In the genomic region with DNA sequence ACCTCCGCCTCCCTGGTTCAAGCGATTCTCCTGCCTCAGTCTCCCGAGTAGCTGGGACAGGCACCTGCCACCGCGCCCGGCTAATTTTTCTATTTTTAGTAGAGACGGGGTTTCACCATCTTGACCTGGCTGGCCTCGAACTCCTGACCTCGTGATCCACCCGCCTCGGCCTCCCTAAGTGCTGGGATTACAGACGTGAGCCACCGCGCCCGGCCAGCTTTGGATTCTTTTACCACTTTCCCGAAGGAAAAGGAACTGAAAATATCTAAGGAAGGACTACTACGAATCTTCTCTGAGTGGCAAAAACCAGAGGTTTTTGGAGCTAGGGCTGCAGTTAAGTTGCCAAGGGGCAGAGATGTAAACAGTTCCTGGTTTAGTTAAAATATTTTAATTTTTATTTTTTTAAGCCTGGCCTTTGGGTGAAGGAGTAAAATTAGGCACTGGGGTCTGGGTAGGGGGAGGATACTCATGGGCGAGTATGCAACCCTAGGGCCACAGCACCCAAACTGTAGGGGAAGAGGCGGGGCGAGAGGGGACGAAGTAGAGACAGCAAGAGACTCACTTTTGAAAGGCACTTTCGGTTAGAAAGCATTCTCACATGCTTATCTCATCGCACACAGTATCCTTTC, we compare ENCODE assay signal across 8 cellular contexts. TPM values are rescaled to one million over a fixed set of nuclear protein-coding genes. Genes with fewer than 3 reads are reported as not detected.
A peak's percentile ranks its signal among the peaks of the same experiment; 100 is the strongest.
DNase-seq lines count a peak whose midpoint lies in the region; ATAC-seq and TF ChIP-seq lines count a peak whose summit lies in the region.

No MANE protein-coding gene starts in this region.

- no peaks in the 10 kb centered on the region for H3K36me3 Mint-ChIP-seq in natural killer cell

- H3K27ac Mint-ChIP-seq in natural killer cell: peak overlapping the region; percentile 97 to 99

- H3K4me3 Mint-ChIP-seq in natural killer cell: peak overlapping the region; percentile 93

- intact Hi-C loops in natural killer cell (cut with micrococcal nuclease): loop anchor here (1.0 to 5.0 kb wide), 4 partner anchors 40 to 521 kb away; a partner anchor contains a TSS
- intact Hi-C loops in upper lobe of right lung (cut with DNase I): no loop called here

- H3K27me3 Mint-ChIP-seq in natural killer cell (ENCODE audit: low read depth in 2 of 2): no peaks in the 10 kb centered on the region

- H3K27ac ChIP-seq in ectodermal cell (ENCODE audit: insufficient read depth, low read depth, low read length, poor library complexity, severe bottlenecking): peak overlapping the region; percentile 98
- H3K27ac ChIP-seq in upper lobe of right lung: peak overlapping the region; percentile 95

- ATAC-seq in SK-N-SH treated with all-trans-retinoic acid at 6 μM for 48 hours (peak; percentile 2), natural killer cell (no peak), upper lobe of right lung (peak; percentile 65), HG02870 (IDR thresholded peaks at IDR 0.05; ENCODE audit: unreplicated experiment) (no peak)

- H3K9me3 ChIP-seq in ectodermal cell (ENCODE audit: control insufficient read depth, low read length): no peaks in the 10 kb centered on the region
- H3K9me3 ChIP-seq in upper lobe of right lung: no peaks in the 10 kb centered on the region

- H3K27me3 ChIP-seq in ectodermal cell (ENCODE audit: control insufficient read depth, insufficient read depth, low read length, poor library complexity, severe bottlenecking): no peaks in the 10 kb centered on the region
- no peaks in the 10 kb centered on the region for H3K27me3 ChIP-seq in upper lobe of right lung

- H3K36me3 ChIP-seq in ectodermal cell (ENCODE audit: control insufficient read depth, insufficient read depth, low read length): peaks cover 3% of the 10 kb centered on the region
- no peaks in the 10 kb centered on the region for H3K36me3 ChIP-seq in upper lobe of right lung

- DNase-seq in NCI-H2196 (lab: John Stamatoyannopoulos, UW; ENCODE audit: unreplicated experiment) (peak; percentile 30), NCI-H2196 treated with DMSO at 0.1 percent for 48 hours (lab: John Stamatoyannopoulos, UW; ENCODE audit: unreplicated experiment) (no peak), natural killer cell (peak; percentile 24), upper lobe of right lung (peak; percentile 68), glomerular visceral epithelial cell (ENCODE audit: extremely low spot score) (no peak)

- peaks cover 3% of the 10 kb centered on the region for H3K4me1 ChIP-seq in ectodermal cell (ENCODE audit: control insufficient read depth, insufficient read depth, low read length)
- H3K4me1 ChIP-seq in upper lobe of right lung: peaks cover 4% of the 10 kb centered on the region

- H3K4me3 ChIP-seq in ectodermal cell (ENCODE audit: insufficient read depth, low read depth, low read length) (peak overlapping the region; percentile 79), upper lobe of right lung (peak overlapping the region; percentile 76)

- peaks cover 19 to 24% of the 10 kb centered on the region in 2 donors for H3K4me1 Mint-ChIP-seq in natural killer cell

- no peaks in the 10 kb centered on the region for H3K9me3 Mint-ChIP-seq in natural killer cell

- WGBS in ectodermal cell, 2 experiments: 41 to 47% methylated on average over 23 of the region's 23 CpGs

- TF ChIP-seq CTCF in natural killer cell (IDR thresholded peaks at IDR 0.05) (no peak), upper lobe of right lung (IDR thresholded peaks at IDR 0.05) (no peak)

TF ChIP-seq in SK-N-SH treated with all-trans-retinoic acid at 6 μM for 48 hours, 23 proteins besides CTCF, POLR2A, EP300 and RAD21:
- TF ChIP-seq, protein P1, sequence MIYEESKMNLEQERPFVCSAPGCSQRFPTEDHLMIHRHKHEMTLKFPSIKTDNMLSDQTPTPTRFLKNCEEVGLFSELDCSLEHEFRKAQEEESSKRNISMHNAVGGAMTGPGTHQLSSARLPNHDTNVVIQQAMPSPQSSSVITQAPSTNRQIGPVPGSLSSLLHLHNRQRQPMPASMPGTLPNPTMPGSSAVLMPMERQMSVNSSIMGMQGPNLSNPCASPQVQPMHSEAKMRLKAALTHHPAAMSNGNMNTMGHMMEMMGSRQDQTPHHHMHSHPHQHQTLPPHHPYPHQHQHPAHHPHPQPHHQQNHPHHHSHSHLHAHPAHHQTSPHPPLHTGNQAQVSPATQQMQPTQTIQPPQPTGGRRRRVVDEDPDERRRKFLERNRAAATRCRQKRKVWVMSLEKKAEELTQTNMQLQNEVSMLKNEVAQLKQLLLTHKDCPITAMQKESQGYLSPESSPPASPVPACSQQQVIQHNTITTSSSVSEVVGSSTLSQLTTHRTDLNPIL (CRISPR knock-in tag; IDR thresholded peaks at IDR 0.05; ENCODE audit: low read depth): no peak
- no peak for TF ChIP-seq ESRRG (CRISPR knock-in tag; IDR thresholded peaks at IDR 0.05)
- TF ChIP-seq GLIS3 (CRISPR knock-in tag; IDR thresholded peaks at IDR 0.05): 0 out of 2 replicates have a peak, but pooled peaks have one; percentile 52
- no peak for TF ChIP-seq PPARA (CRISPR knock-in tag; IDR thresholded peaks at IDR 0.05; ENCODE audit: borderline replicate concordance)
- TF ChIP-seq RARB (CRISPR knock-in tag; IDR thresholded peaks at IDR 0.05): no peak
- TF ChIP-seq ZFP30 (CRISPR knock-in tag; IDR thresholded peaks at IDR 0.05): no peak
- no peak for TF ChIP-seq ZNF8 (CRISPR knock-in tag; IDR thresholded peaks at IDR 0.05)
- TF ChIP-seq ZC3H10 (CRISPR knock-in tag; IDR thresholded peaks at IDR 0.05): no peak

RNA-seq across cellular contexts. Expression of a gene that starts 0.5 kb away (rescaled TPM):
- 58.8 TPM for polyA plus RNA-seq in ectodermal cell (2013, experiment 1 of 4)
- 63.5 TPM for polyA plus RNA-seq in ectodermal cell (2013, experiment 2 of 4)
- 55.0 TPM for polyA plus RNA-seq in ectodermal cell (2013, experiment 3 of 4)
- 58.6 TPM for polyA plus RNA-seq in ectodermal cell (2013, experiment 4 of 4)
- total RNA-seq in natural killer cell (10 to 100 TPM; 11.2 to 13.8 (median 13.5) TPM), upper lobe of right lung (24.7 TPM)

RNA-seq across cellular contexts. Expression of a gene that starts 40.9 kb away (rescaled TPM):
- 349 TPM for polyA plus RNA-seq in ectodermal cell (2013, experiment 1 of 4)
- 338 TPM for polyA plus RNA-seq in ectodermal cell (2013, experiment 2 of 4)
- 351 TPM for polyA plus RNA-seq in ectodermal cell (2013, experiment 3 of 4)
- polyA plus RNA-seq in ectodermal cell (2013, experiment 4 of 4): 330 TPM
- 100 to 1,000 TPM; 527 to 624 (median 529) TPM for total RNA-seq in natural killer cell
- 279 TPM for total RNA-seq in upper lobe of right lung

Comparison
In these comparisons a context has a peak if more than half of its experiments do, and no peak if none do; other contexts are left out.
1. DNase-seq: peak in NCI-H2196 (single experiment), natural killer cell (single experiment) and upper lobe of right lung (single experiment); none in NCI-H2196 treated with DMSO at 0.1 percent for 48 hours (single experiment) and glomerular visceral epithelial cell (single experiment).
2. ATAC-seq: peak in SK-N-SH treated with all-trans-retinoic acid at 6 μM for 48 hours (single experiment) and upper lobe of right lung (single experiment); none in natural killer cell (0 of 3) and HG02870 (single experiment).